ENCODE assay signal across 8 cellular contexts in the genomic region with DNA sequence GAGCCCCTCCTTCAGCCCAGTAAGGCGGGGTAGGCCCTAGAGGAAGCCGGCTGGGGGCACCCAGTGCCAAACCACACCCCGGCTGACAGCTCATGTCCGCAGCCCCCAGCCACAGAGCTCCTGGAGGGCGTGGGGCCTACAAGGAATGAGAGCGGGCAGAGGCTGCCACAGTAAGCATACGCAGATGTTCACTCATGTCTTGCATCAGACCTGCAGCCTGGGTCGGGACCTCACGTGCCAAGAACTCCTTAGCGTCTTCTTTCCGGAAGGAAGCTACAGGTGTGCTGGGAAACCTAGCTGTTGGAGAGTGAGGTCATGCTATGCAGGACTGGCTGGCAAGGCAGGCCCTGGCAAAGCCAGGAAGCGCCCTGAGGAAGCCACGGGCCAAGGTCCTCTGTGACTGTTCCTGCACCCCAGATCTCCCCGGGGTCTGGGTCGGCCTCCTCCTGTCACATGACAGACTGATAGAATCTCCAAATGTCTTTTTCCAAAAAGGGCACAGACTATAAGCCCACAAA. TPM values are rescaled to one million over a fixed set of nuclear protein-coding genes. Genes with fewer than 3 reads are reported as not detected.
DNase-seq lines count a peak whose midpoint lies in the region; ATAC-seq and TF ChIP-seq lines count a peak whose summit lies in the region.

No MANE protein-coding gene starts in this region.

- intact Hi-C loops in Caco-2 (cut with micrococcal nuclease; ENCODE audit: unreplicated experiment) (no loop called here), lower lobe of right lung (cut with DNase I) (no loop called here)

- H3K9me3 Mint-ChIP-seq in Caco-2 (ENCODE audit: unreplicated experiment), result no peaks in the 10 kb centered on the region

- no peak for TF ChIP-seq CTCF in Caco-2 (IDR thresholded peaks at IDR 0.05; ENCODE audit: insufficient read depth in 1 of 2, low read depth in 1 of 2, low read length in 1 of 2, severe bottlenecking in 1 of 2, unreplicated experiment in 1 of 2)
- TF ChIP-seq CTCF in Loucy (conservative IDR thresholded peaks at IDR 0.05; ENCODE audit: low read length), result no peak
- TF ChIP-seq CTCF in astrocyte of the cerebellum (IDR thresholded peaks at IDR 0.05; ENCODE audit: low read depth, low read length, missing control alignments), result no peak
- TF ChIP-seq CTCF in lower lobe of right lung (IDR thresholded peaks at IDR 0.05), result no peak
- TF ChIP-seq CTCF in GM13976 (IDR thresholded peaks at IDR 0.05; ENCODE audit: borderline replicate concordance, control extremely low read depth, extremely low read depth, insufficient read depth, missing control alignments), result no peak

- CTCF ChIA-PET in Caco-2 (lab: Charles Lee), result interaction anchor here (1.3 kb wide), 1 partner anchor 132 kb away, joined by 7 read pairs; no protein-coding TSS in a partner anchor

- H3K4me1 ChIP-seq in Caco-2 (peaks cover 15% of the 10 kb centered on the region; the same call in 1 of the 2 replicates), Loucy (ENCODE audit: insufficient read depth, low read length, poor library complexity, severe bottlenecking) (peaks cover 10% of the 10 kb centered on the region), lower lobe of right lung (peaks cover 64% of the 10 kb centered on the region)

- H3K27ac ChIP-seq in lower lobe of right lung, result peak overlapping the region; percentile 95

- H3F3A ChIP-seq in Loucy (ENCODE audit: low read depth), result no peaks in the 10 kb centered on the region

- H3K9me3 ChIP-seq in Caco-2 (no peaks in the 10 kb centered on the region), Loucy (ENCODE audit: insufficient read depth, low read depth, low read length) (no peaks in the 10 kb centered on the region), lower lobe of right lung (no peaks in the 10 kb centered on the region)

- H3K27me3 Mint-ChIP-seq in Caco-2 (ENCODE audit: insufficient read depth, unreplicated experiment), result no peaks in the 10 kb centered on the region

- no peaks in the 10 kb centered on the region; the same call in 1 of the 2 replicates for H3K36me3 ChIP-seq in Caco-2 (ENCODE audit: control insufficient read depth, insufficient read depth, low read length)
- H3K36me3 ChIP-seq in Loucy (ENCODE audit: insufficient read depth, low read length), result peaks cover 4% of the 10 kb centered on the region; the same call in 1 of the 2 replicates
- peaks cover 5% of the 10 kb centered on the region for H3K36me3 ChIP-seq in lower lobe of right lung

- DNase-seq in Caco-2 (no peak), astrocyte of the cerebellum (ENCODE audit: low read depth) (no peak), lower lobe of right lung (no peak), islet precursor cell (no peak), GM19240 (ENCODE audit: insufficient read length, low spot score) (no peak), GM13976 (ENCODE audit: low spot score) (no peak)

- H3K9ac ChIP-seq in Loucy (ENCODE audit: low read depth, low read length, poor library complexity, severe bottlenecking), result peak overlapping the region; percentile 82

- H3K4me3 ChIP-seq in Caco-2 (ENCODE audit: low read depth, low read length) (peak overlapping the region; percentile 63; the same call in 1 of the 2 replicates), Loucy (ENCODE audit: low read length, poor library complexity, severe bottlenecking) (peak overlapping the region; percentile 80), astrocyte of the cerebellum (ENCODE audit: low read depth, low read length) (peak overlapping the region; percentile 64), lower lobe of right lung (peak overlapping the region; percentile 93)

- H3K9me2 ChIP-seq in Loucy (replicated peaks; ENCODE audit: low read depth, low read length), result no peaks in the 10 kb centered on the region

- in situ Hi-C loops in astrocyte of the cerebellum (cut with HindIII; ENCODE audit: low sequenced_read_pairs) (no loop called here), GM13976 (cut with MboI; ENCODE audit: low sequenced_read_pairs, unreplicated experiment) (loop anchor here (25.0 kb wide), 1 partner anchor 479 kb away; a partner anchor contains a TSS)

- peaks cover 21% of the 10 kb centered on the region for H4K20me1 ChIP-seq in Loucy (ENCODE audit: insufficient read depth, low read length, poor library complexity, severe bottlenecking)

- peak overlapping the region; percentile 77 for H3K4me3 Mint-ChIP-seq in Caco-2 (ENCODE audit: unreplicated experiment)

- no peaks in the 10 kb centered on the region for H3K27me3 ChIP-seq in Caco-2 (replicated peaks; ENCODE audit: control insufficient read depth, insufficient read depth, low read length)
- H3K27me3 ChIP-seq in Loucy (ENCODE audit: insufficient read depth, low read length, poor library complexity, severe bottlenecking), result no peaks in the 10 kb centered on the region
- H3K27me3 ChIP-seq in lower lobe of right lung (ENCODE audit: low read depth), result no peaks in the 10 kb centered on the region

- no peak overlapping the region for H2AFZ ChIP-seq in Loucy (ENCODE audit: low read length)

- POLR2A ChIA-PET in Caco-2 (lab: Charles Lee), result interaction anchor here (1.4 to 1.9 kb wide), 2 partner anchors 43 to 147 kb away, joined by 6 to 16 read pairs; a partner anchor contains a TSS

- peaks cover 55% of the 10 kb centered on the region for H3K79me2 ChIP-seq in Loucy (ENCODE audit: insufficient read depth, low read length)

- TSS peak; percentile 78 for BruUV-seq in Caco-2 (replicated peaks; lab: Mats Ljungman, UMichigan)

- peak overlapping the region; percentile 53 for H3K27ac Mint-ChIP-seq in Caco-2 (ENCODE audit: unreplicated experiment)

- H3K4me1 Mint-ChIP-seq in Caco-2 (ENCODE audit: low read depth, unreplicated experiment), result peaks cover 5% of the 10 kb centered on the region

- no peak for ATAC-seq in lower lobe of right lung
- no peak for ATAC-seq in HG03521 (IDR thresholded peaks at IDR 0.05; ENCODE audit: unreplicated experiment)

- peaks cover 31% of the 10 kb centered on the region for H3K36me3 Mint-ChIP-seq in Caco-2 (ENCODE audit: insufficient read depth, unreplicated experiment)

- peak overlapping the region; percentile 95 for H3K4me2 ChIP-seq in Loucy (ENCODE audit: low read depth, low read length, poor library complexity, severe bottlenecking)

RNA-seq across cellular contexts. Expression of a gene that starts 1.6 kb away (rescaled TPM):
- 43.7 and 50.4 TPM in 2 replicates for total RNA-seq in Caco-2 (2022)
- total RNA-seq in lower lobe of right lung, result 27.2 TPM

RNA-seq across cellular contexts. Expression of a gene that starts 11.5 kb away (rescaled TPM):
- 6.1 and 8.8 TPM in 2 replicates for total RNA-seq in Caco-2 (2022)
- not detected for total RNA-seq in lower lobe of right lung

RNA-seq across cellular contexts. Expression of a gene that starts 18.3 kb away (rescaled TPM):
- 2.9 and 3.3 TPM in 2 replicates for total RNA-seq in Caco-2 (2022)
- 0.24 TPM for total RNA-seq in lower lobe of right lung

RNA-seq across cellular contexts. Expression of a gene that starts 18.6 kb away (rescaled TPM):
- total RNA-seq in Caco-2 (2022), result 21.8 and 26.6 TPM in 2 replicates
- total RNA-seq in lower lobe of right lung, result 343 TPM

RNA-seq across cellular contexts. Expression of a gene that starts 24.1 kb away (rescaled TPM):
- 57.3 and 57.4 TPM in 2 replicates for total RNA-seq in Caco-2 (2022)
- total RNA-seq in lower lobe of right lung, result 24.7 TPM
